Comparison of ENCODE assay signal across 25 cellular contexts in the genomic region with DNA sequence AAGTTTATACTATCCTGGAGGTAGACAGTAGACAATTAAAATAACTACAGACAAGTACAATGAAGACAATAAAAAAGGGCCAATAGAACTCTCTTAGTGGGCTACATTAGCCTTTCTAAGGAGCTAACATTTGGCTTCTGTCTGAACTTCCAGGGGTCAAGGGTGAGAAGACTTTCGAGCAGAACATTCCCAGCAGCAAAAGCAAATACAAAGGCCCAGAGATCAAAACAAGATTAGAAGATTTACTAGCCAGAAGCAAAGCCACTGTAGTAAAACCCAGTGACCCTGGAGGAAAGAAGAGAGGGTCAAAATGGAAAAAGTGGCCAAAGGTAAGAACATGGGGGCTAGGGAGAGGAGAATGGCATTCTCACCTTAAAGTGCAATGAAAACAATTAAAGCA.
A peak's percentile ranks its signal among the peaks of the same experiment; 100 is the strongest.
DNase-seq lines count a peak whose midpoint lies in the region; ATAC-seq and TF ChIP-seq lines count a peak whose summit lies in the region.
"Had no signal": no experiment of that assay in that cellular context is flagged by ENCODE, and none has a peak within 500 bp of the region (broad histone marks: within the 10 kb centered on the region; RNA-seq: fewer than 3 reads in every experiment).

No MANE protein-coding gene starts in this region.

- 25 to 80% methylated on average over 1 of the region's 1 CpG for WGBS in gastroesophageal sphincter (ENCODE audit: low coverage in 1 of 2), 2 donors
- WGBS in spleen, 5 donors: 67 to 83% (median 78%) methylated on average over 1 of the region's 1 CpG

- H3K4me3 Mint-ChIP-seq in IgD-negative memory B cell (peak overlapping the region in 3 of 4 donors; percentile 2 to 37 (median 23)), naive B cell (peak overlapping the region in 2 of 8 donors; percentile 20 to 22)
- no peak overlapping the region for H3K4me3 Mint-ChIP-seq in effector memory CD8-positive, alpha-beta T cell
- H3K4me3 Mint-ChIP-seq: activated CD4-positive, alpha-beta T cell treated with anti-CD3 and anti-CD28 coated beads, Interleukin-2, amount 10 ng/mL, durations not matched to agents 7 days and 5 days; activated naive CD4-positive, alpha-beta T cell treated with anti-CD3 and anti-CD28 coated beads for 36 hours; brain; CD8-positive, alpha-beta T cell had no signal

- H3K27ac Mint-ChIP-seq in IgD-negative memory B cell (peak overlapping the region; percentile 24 to 91 (median 25)), naive B cell (peak overlapping the region in 4 of 6 donors; percentile 3 to 62 (median 44))
- H3K27ac Mint-ChIP-seq in effector memory CD8-positive, alpha-beta T cell: peak overlapping the region; percentile 16 to 25
- peak overlapping the region in 1 of 2 donors; percentile 16 for H3K27ac Mint-ChIP-seq in activated naive CD4-positive, alpha-beta T cell treated with anti-CD3 and anti-CD28 coated beads, Interleukin-2, amount 50 U/mL, for 72 hours
- H3K27ac Mint-ChIP-seq: activated CD4-positive, alpha-beta T cell treated with anti-CD3 and anti-CD28 coated beads, Interleukin-2, amount 10 ng/mL, durations not matched to agents 7 days and 5 days; activated naive CD4-positive, alpha-beta T cell treated with anti-CD3 and anti-CD28 coated beads for 36 hours had no signal

- no peak for ATAC-seq in effector memory CD8-positive, alpha-beta T cell (replicated peaks)
- ATAC-seq in naive B cell (ENCODE audit: low read depth in 2 of 2) (no peak), gastroesophageal sphincter (no peak)
- ATAC-seq in activated naive CD4-positive, alpha-beta T cell treated with anti-CD3 and anti-CD28 coated beads, Interleukin-2, amount 50 U/mL, for 72 hours: no peak
- ATAC-seq: CD8-positive, alpha-beta T cell; heart left ventricle; psoas muscle had no signal

- TF ChIP-seq POLR2A in gastroesophageal sphincter (IDR thresholded peaks at IDR 0.05) (no peak), spleen (IDR thresholded peaks at IDR 0.05) (no peak)

- DNase-seq in ELF-1 (ENCODE audit: low read depth, low spot score) (peak; percentile 71), naive B cell (no peak), spleen (no peak), NCI-H1436 (lab: John Stamatoyannopoulos, UW) (no peak)
- DNase-seq in effector memory CD8-positive, alpha-beta T cell: no peak
- no peak for DNase-seq in activated naive CD4-positive, alpha-beta T cell treated with anti-CD3 and anti-CD28 coated beads, Interleukin-2, amount 50 U/mL, for 72 hours (ENCODE audit: low spot score in 2 of 2)
- DNase-seq: activated CD4-positive, alpha-beta T cell treated with anti-CD3 and anti-CD28 coated beads, Interleukin-2, amount 10 ng/mL, durations not matched to agents 7 days and 5 days; activated naive CD4-positive, alpha-beta T cell treated with anti-CD3 and anti-CD28 coated beads for 36 hours; CD8-positive, alpha-beta T cell; DMS 273 treated with DMSO at 0.1 percent for 48 hours; EL; heart left ventricle; KBM-7; NCI-H1417; NCI-H2081 treated with DMSO at 0.1 percent for 48 hours; NCI-H774; psoas muscle; RPMI8226; stomach; tibial artery had no signal

- peaks cover 0 to 19% of the 10 kb centered on the region in 2 donors for H3K36me3 ChIP-seq in gastroesophageal sphincter
- H3K36me3 ChIP-seq in spleen: peaks cover 0 to 57% (median 19%) of the 10 kb centered on the region in 6 donors

- H3K27ac ChIP-seq in gastroesophageal sphincter (no peak overlapping the region), spleen (no peak overlapping the region)
- H3K27ac ChIP-seq: epithelial cell of prostate, heart left ventricle, psoas muscle, SK-N-MC, stomach, tibial artery had no signal

- H3K4me1 ChIP-seq in gastroesophageal sphincter (peaks cover 0 to 4% (median 0%) of the 10 kb centered on the region in 3 donors), spleen (peaks cover 0 to 18% (median 10%) of the 10 kb centered on the region in 6 donors)
- H3K4me1 ChIP-seq: heart left ventricle, psoas muscle, tibial artery had no signal

- H3K4me3 ChIP-seq in gastroesophageal sphincter (no peak overlapping the region), spleen (no peak overlapping the region)
- H3K4me3 ChIP-seq: heart left ventricle, psoas muscle, SK-N-MC, stomach, tibial artery had no signal

- H3K4me1 Mint-ChIP-seq in IgD-negative memory B cell (peaks cover 38 to 64% (median 43%) of the 10 kb centered on the region in 3 donors), naive B cell (peaks cover 54 to 55% (median 54%) of the 10 kb centered on the region in 3 donors)
- peaks cover 43 to 54% of the 10 kb centered on the region in 2 donors for H3K4me1 Mint-ChIP-seq in effector memory CD8-positive, alpha-beta T cell (ENCODE audit: low read depth in 2 of 2)

- no peaks in the 10 kb centered on the region for H3K27me3 Mint-ChIP-seq in IgD-negative memory B cell
- H3K27me3 Mint-ChIP-seq in effector memory CD8-positive, alpha-beta T cell: no peaks in the 10 kb centered on the region
- no peaks in the 10 kb centered on the region for H3K27me3 Mint-ChIP-seq in naive B cell
- H3K27me3 Mint-ChIP-seq: activated CD4-positive, alpha-beta T cell treated with anti-CD3 and anti-CD28 coated beads, Interleukin-2, amount 10 ng/mL, durations not matched to agents 7 days and 5 days; brain had no signal

- TF ChIP-seq CTCF in gastroesophageal sphincter (IDR thresholded peaks at IDR 0.05) (no peak), spleen (IDR thresholded peaks at IDR 0.05 in 8 of 11, conservative IDR thresholded peaks at IDR 0.05 in 3 of 11) (no peak)

- intact Hi-C loops in spleen (cut with DNase I; ENCODE audit: low total_unique reads): no loop called here

- H3K9me3 Mint-ChIP-seq in IgD-negative memory B cell (no peaks in the 10 kb centered on the region), naive B cell (no peaks in the 10 kb centered on the region)
- H3K9me3 Mint-ChIP-seq in effector memory CD8-positive, alpha-beta T cell: no peaks in the 10 kb centered on the region
- peaks cover 0 to 4% of the 10 kb centered on the region in 2 donors for H3K9me3 Mint-ChIP-seq in activated naive CD4-positive, alpha-beta T cell treated with anti-CD3 and anti-CD28 coated beads, Interleukin-2, amount 50 U/mL, for 72 hours
- H3K9me3 Mint-ChIP-seq: CD8-positive, alpha-beta T cell had no signal

- peaks cover 4% of the 10 kb centered on the region for H3K36me3 Mint-ChIP-seq in IgD-negative memory B cell
- H3K36me3 Mint-ChIP-seq in effector memory CD8-positive, alpha-beta T cell (ENCODE audit: insufficient read depth): peaks cover 33% of the 10 kb centered on the region
- H3K36me3 Mint-ChIP-seq in naive B cell: peaks cover 29 to 40% of the 10 kb centered on the region in 2 donors
- peaks cover 14 to 26% of the 10 kb centered on the region in 2 donors for H3K36me3 Mint-ChIP-seq in activated naive CD4-positive, alpha-beta T cell treated with anti-CD3 and anti-CD28 coated beads, Interleukin-2, amount 50 U/mL, for 72 hours

- no peak for TF ChIP-seq EP300 in gastroesophageal sphincter (IDR thresholded peaks at IDR 0.05)

- H3K9me3 ChIP-seq in gastroesophageal sphincter: no peaks in the 10 kb centered on the region
- peaks cover 0 to 6% (median 0%) of the 10 kb centered on the region in 8 donors for H3K9me3 ChIP-seq in spleen
- H3K9me3 ChIP-seq: heart left ventricle, psoas muscle, stomach, tibial artery had no signal

- H3K27me3 ChIP-seq in gastroesophageal sphincter (no peaks in the 10 kb centered on the region), spleen (replicated peaks in 1 of 7) (no peaks in the 10 kb centered on the region)
- H3K27me3 ChIP-seq: heart left ventricle, stomach, tibial artery had no signal

Comparison
In these comparisons a context has a peak if more than half of its experiments do, and no peak if none do; other contexts are left out.
1. H3K4me3 Mint-ChIP-seq: peak in IgD-negative memory B cell (3 of 4); none in effector memory CD8-positive, alpha-beta T cell (0 of 2).